2 cellular contexts compared by ENCODE assay signal in genomic region chr11:65525659-65526480, GRCh38.
TF ChIP-seq lines count a peak whose summit lies in the region.

No MANE protein-coding gene starts in this region.

TF ChIP-seq in A549, 52 proteins besides CTCF, POLR2A, EP300 and RAD21:
- TF ChIP-seq HES2 (IDR thresholded peaks at IDR 0.05): no peak
- TF ChIP-seq SREBF2 (IDR thresholded peaks at IDR 0.05): no peak
- TF ChIP-seq EHF (CRISPR knock-in tag; IDR thresholded peaks at IDR 0.05): no peak
- no peak for TF ChIP-seq HOXB5 (CRISPR knock-in tag; IDR thresholded peaks at IDR 0.05)
- no peak for TF ChIP-seq NFE2L2 (conservative IDR thresholded peaks at IDR 0.05; ENCODE audit: low read length)
- no peak for TF ChIP-seq KDM1A (IDR thresholded peaks at IDR 0.05; ENCODE audit: low read depth)
- TF ChIP-seq ELK1 (IDR thresholded peaks at IDR 0.05; ENCODE audit: low read depth, low read length): no peak
- TF ChIP-seq CBX2 (IDR thresholded peaks at IDR 0.05; ENCODE audit: borderline replicate concordance, low read depth): no peak
- no peak for TF ChIP-seq CBX8 (IDR thresholded peaks at IDR 0.05)

TF ChIP-seq in IMR-90, 13 proteins besides CTCF, POLR2A, EP300 and RAD21:
- TF ChIP-seq MXI1 (IDR thresholded peaks at IDR 0.05; ENCODE audit: borderline replicate concordance, low read depth, low read length) (no peak), FOS (IDR thresholded peaks at IDR 0.05; ENCODE audit: low read depth, low read length) (no peak), MAZ (IDR thresholded peaks at IDR 0.05; ENCODE audit: borderline replicate concordance, low read depth, low read length) (no peak), BHLHE40 (IDR thresholded peaks at IDR 0.05; ENCODE audit: low read depth, low read length) (no peak), SMC3 (IDR thresholded peaks at IDR 0.05; ENCODE audit: low read depth, low read length) (no peak), RFX5 (IDR thresholded peaks at IDR 0.05; ENCODE audit: low read depth, low read length) (no peak), ELK1 (IDR thresholded peaks at IDR 0.05; ENCODE audit: borderline replicate concordance, low read depth, low read length) (no peak)
